In the genomic region with DNA sequence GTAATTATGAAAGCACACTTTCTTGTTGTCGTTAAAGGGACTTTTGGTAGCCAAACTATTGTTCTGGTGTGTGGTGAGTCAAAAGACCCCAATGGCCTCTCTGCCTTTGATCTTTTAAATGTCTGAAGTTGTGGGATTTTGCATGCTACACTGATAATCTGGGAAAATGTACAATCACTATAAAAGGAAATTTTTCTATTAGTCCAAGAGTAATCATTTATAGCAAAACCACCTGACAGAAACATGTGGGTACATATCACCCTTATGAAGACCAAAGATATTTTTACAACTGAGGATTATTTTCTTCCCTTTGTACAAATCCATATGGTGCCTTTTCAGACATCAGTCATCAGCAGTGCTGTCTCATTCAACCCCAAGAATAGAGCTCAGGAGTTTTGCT, we compare ENCODE assay signal across 16 cellular contexts. TPM values are rescaled to one million over a fixed set of nuclear protein-coding genes. Genes with fewer than 3 reads are reported as not detected.
"Had no signal": no experiment of that assay in that cellular context is flagged by ENCODE, and none has a peak within 500 bp of the region (broad histone marks: within the 10 kb centered on the region; RNA-seq: fewer than 3 reads in every experiment).

No MANE protein-coding gene starts in this region.

- H3K4me1 ChIP-seq: psoas muscle had no signal

- H3K27ac Mint-ChIP-seq: activated naive CD4-positive, alpha-beta T cell treated with anti-CD3 and anti-CD28 coated beads for 36 hours; activated T-helper 2 cell treated with anti-CD3 and anti-CD28 coated beads, Interferon-gamma antibody, Interleukin-2, Interleukin-4, amounts not matched to agents 10 μg/mL and 5 μg/mL and 100 μg/mL, durations not matched to agents 14 hours and 24 hours and 36 hours had no signal

- H3K9me3 ChIP-seq: psoas muscle, stomach, thoracic aorta had no signal

- H3K36me3 ChIP-seq: brain microvascular endothelial cell, stomach, thoracic aorta had no signal

- H3K27me3 ChIP-seq: brain microvascular endothelial cell, stomach had no signal

- H3K4me1 Mint-ChIP-seq: central memory CD8-positive, alpha-beta T cell had no signal

- H3K27ac ChIP-seq: brain microvascular endothelial cell, coronary artery, psoas muscle, thoracic aorta had no signal

- H3K9me3 Mint-ChIP-seq: activated naive CD4-positive, alpha-beta T cell treated with anti-CD3 and anti-CD28 coated beads for 36 hours; activated T-helper 2 cell treated with anti-CD3 and anti-CD28 coated beads, Interferon-gamma antibody, Interleukin-2, Interleukin-4, amounts not matched to agents 10 μg/mL and 5 μg/mL and 100 μg/mL, durations not matched to agents 14 hours and 24 hours and 36 hours had no signal

- H3K4me3 Mint-ChIP-seq: activated naive CD4-positive, alpha-beta T cell treated with anti-CD3 and anti-CD28 coated beads for 36 hours; central memory CD8-positive, alpha-beta T cell had no signal

- H3K27me3 Mint-ChIP-seq: central memory CD8-positive, alpha-beta T cell had no signal

- H3K4me3 ChIP-seq: coronary artery, psoas muscle, stomach, thoracic aorta had no signal

- DNase-seq: activated CD4-positive, alpha-beta T cell treated with anti-CD3 and anti-CD28 coated beads for 1 hour; activated CD4-positive, alpha-beta T cell treated with anti-CD3 and anti-CD28 coated beads, Interleukin-2, amount 50 U/mL, for 4 hours; activated naive CD4-positive, alpha-beta T cell treated with anti-CD3 and anti-CD28 coated beads for 36 hours; brain microvascular endothelial cell; kidney glomerular epithelial cell; left ventricle myocardium superior; psoas muscle; stimulated activated CD4-positive, alpha-beta T cell treated with anti-CD3 and anti-CD28 coated beads, Interleukin-1b, Interleukin-23, amount 100 ng/mL, for 48 hours; stomach; SW 1271 had no signal

- ATAC-seq: left ventricle myocardium superior, psoas muscle, sciatic nerve had no signal

RNA-seq across cellular contexts. Expression of a gene that starts 13.8 kb away (rescaled TPM):
- total RNA-seq: activated T-helper 2 cell treated with anti-CD3 and anti-CD28 coated beads, Interferon-gamma antibody, Interleukin-2, Interleukin-4, amounts not matched to agents 10 μg/mL and 5 μg/mL and 100 μg/mL, durations not matched to agents 14 hours and 24 hours and 36 hours; left ventricle myocardium superior; T-helper 2 cell treated with Interferon-gamma antibody and Interleukin-4, amounts not matched to agents 100 ng/mL and 5 ng/mL, for 36 hours had no signal
